23 cellular contexts compared by ENCODE assay signal in genomic region chr14:31445703-31446102, GRCh38. TPM values are rescaled to one million over a fixed set of nuclear protein-coding genes. Genes with fewer than 3 reads are reported as not detected.
DNase-seq lines count a peak whose midpoint lies in the region; ATAC-seq, FAIRE-seq and TF ChIP-seq lines count a peak whose summit lies in the region.
"Had no signal": no experiment of that assay in that cellular context is flagged by ENCODE, and none has a peak within 500 bp of the region (broad histone marks: within the 10 kb centered on the region; RNA-seq: fewer than 3 reads in every experiment).

No MANE protein-coding gene starts in this region.

- H3K9ac ChIP-seq in K562 (ENCODE audit: insufficient read depth in 1 of 2, low read depth in 2 of 2, low read length in 2 of 2), result no peak overlapping the region
- H3K9ac ChIP-seq: GM23248 had no signal

- H3K4me1 ChIP-seq in A549 (peaks cover 41% of the 10 kb centered on the region), K562 (replicated peaks in 1 of 2; ENCODE audit: control insufficient read depth in 2 of 2, insufficient read depth in 2 of 2, low read length in 2 of 2) (no peaks in the 10 kb centered on the region), lower lobe of right lung (no peaks in the 10 kb centered on the region)

- no peak for TF ChIP-seq POLR2A in A549 (IDR thresholded peaks at IDR 0.05; ENCODE audit: low read length)
- no peak for TF ChIP-seq POLR2A in K562 (conservative IDR thresholded peaks at IDR 0.05)
- no peak for TF ChIP-seq POLR2A in GM12891 (IDR thresholded peaks at IDR 0.05; ENCODE audit: low read depth, low read length)

- H3K27me3 ChIP-seq in K562 (ENCODE audit: control insufficient read depth in 2 of 2, insufficient read depth in 2 of 2, low read length in 2 of 2), result no peaks in the 10 kb centered on the region
- no peaks in the 10 kb centered on the region for H3K27me3 ChIP-seq in lower lobe of right lung (ENCODE audit: low read depth)
- H3K27me3 ChIP-seq: BE2C had no signal

- H3K9me3 ChIP-seq in A549 (no peaks in the 10 kb centered on the region), K562 (replicated peaks; ENCODE audit: control insufficient read depth, insufficient read depth, low read depth, low read length) (no peaks in the 10 kb centered on the region), lower lobe of right lung (no peaks in the 10 kb centered on the region)
- H3K9me3 ChIP-seq: BE2C had no signal

- H3K4me3 ChIP-seq in A549, result no peak overlapping the region
- no peak overlapping the region for H3K4me3 ChIP-seq in K562
- no peak overlapping the region for H3K4me3 ChIP-seq in lower lobe of right lung
- H3K4me3 ChIP-seq: GM12878, GM23248 had no signal

- TF ChIP-seq CTCF in A549 (IDR thresholded peaks at IDR 0.05), result no peak
- TF ChIP-seq CTCF in K562 (IDR thresholded peaks at IDR 0.05 in 2 of 3, conservative IDR thresholded peaks at IDR 0.05 in 1 of 3; ENCODE audit: insufficient read depth in 2 of 3, low read depth in 1 of 3, low read length in 3 of 3), result no peak
- no peak for TF ChIP-seq CTCF in lower lobe of right lung (IDR thresholded peaks at IDR 0.05)

- CTCF ChIA-PET in A549 (lab: Yijun Ruan, JAX), result interaction anchor here (0.8 to 1.2 kb wide), 2 partner anchors 9 to 11 kb away, joined by 3 read pairs; no protein-coding TSS in a partner anchor
- CTCF ChIA-PET in K562 (lab: Yijun Ruan, JAX; ENCODE audit: low intra/inter-chr PET ratio), result no interaction called here

- TF ChIP-seq RAD21 in A549 (conservative IDR thresholded peaks at IDR 0.05 in 1 of 2, IDR thresholded peaks at IDR 0.05 in 1 of 2) (no peak), K562 (CRISPR knock-in tag; conservative IDR thresholded peaks at IDR 0.05 in 1 of 2, IDR thresholded peaks at IDR 0.05 in 1 of 2) (no peak)

- H4K20me1 ChIP-seq in K562 (replicated peaks; ENCODE audit: control insufficient read depth, insufficient read depth, low read length), result no peaks in the 10 kb centered on the region

- in situ Hi-C loops in K562 (cut with MboI), result no loop called here

- H3K4me2 ChIP-seq in A549 (no peak overlapping the region), K562 (ENCODE audit: insufficient read depth, low read length) (no peak overlapping the region)

- H3K9me1 ChIP-seq in K562 (ENCODE audit: control insufficient read depth, insufficient read depth, low read length), result no peaks in the 10 kb centered on the region

- FAIRE-seq in A549 (lab: Jason Lieb, UNC), result peak; percentile 36
- peak; percentile 46 for FAIRE-seq in HTR-8/SVneo (lab: Jason Lieb, UNC)
- no peak for FAIRE-seq in K562 (lab: Jason Lieb, UNC)
- no peak for FAIRE-seq in GM12891 (lab: Jason Lieb, UNC)
- FAIRE-seq: GM12878 had no signal

- WGBS in A549 (ENCODE audit: missing lambda C conversion rate), result 77% methylated on average over 1 of the region's 1 CpG
- WGBS in K562 (ENCODE audit: insufficient coverage, low coverage, missing lambda C conversion rate), result 86% methylated on average over 1 of the region's 1 CpG

- DNase-seq in A549 (ENCODE audit: low read depth in 1 of 2, low spot score in 1 of 2) (no peak), HTR-8/SVneo (ENCODE audit: insufficient read length, low spot score) (no peak), K562 (ENCODE audit: extremely low read depth in 1 of 4, low spot score in 3 of 4) (no peak), lower lobe of right lung (no peak), NCI-H446 treated with DMSO at 0.1 percent for 48 hours (lab: John Stamatoyannopoulos, UW) (no peak), GM12891 (ENCODE audit: insufficient read length, low spot score) (no peak)
- DNase-seq: ACHN; BE2C; C1 segment of cervical spinal cord; CD4-positive, CD25-positive, alpha-beta regulatory T cell; CD8-positive, alpha-beta memory T cell; COR-L47; DMS 273 treated with DMSO at 0.1 percent for 48 hours; DMS53; DND-41; EL; GM23248; HCEC 1CT had no signal

- BruUV-seq in K562 (replicated peaks; lab: Mats Ljungman, UMichigan), result no TSS peak

- ATAC-seq in A549 (no peak), K562 (no peak), lower lobe of right lung (peak; percentile 23 to 77), HG03354 (IDR thresholded peaks at IDR 0.05; ENCODE audit: poor library complexity, severe bottlenecking, unreplicated experiment) (no peak)
- ATAC-seq: GM12878 had no signal

- intact Hi-C loops in K562 (cut with micrococcal nuclease) (no loop called here), lower lobe of right lung (cut with DNase I) (no loop called here)

- H3K27ac ChIP-seq in A549, result peak overlapping the region; percentile 27 to 60; a peak in 4 of 6 replicates
- no peak overlapping the region for H3K27ac ChIP-seq in K562 (ENCODE audit: extremely low read depth, low read depth, low read length)
- no peak overlapping the region for H3K27ac ChIP-seq in lower lobe of right lung
- H3K27ac ChIP-seq: GM23248 had no signal

- H2AFZ ChIP-seq in K562 (ENCODE audit: low read depth, low read length), result no peak overlapping the region
- H2AFZ ChIP-seq: GM23248 had no signal

- H3K36me3 ChIP-seq in K562 (ENCODE audit: control insufficient read depth, insufficient read depth, low read length) (peaks cover 21% of the 10 kb centered on the region; the same call in 2 of the 3 replicates), lower lobe of right lung (peaks cover 12% of the 10 kb centered on the region)

- TF ChIP-seq EP300 in A549 (IDR thresholded peaks at IDR 0.05) (no peak), K562 (IDR thresholded peaks at IDR 0.05; ENCODE audit: low read length) (no peak)

- H3K79me2 ChIP-seq in K562 (ENCODE audit: control insufficient read depth, insufficient read depth, low read length), result no peaks in the 10 kb centered on the region

- POLR2A ChIA-PET in A549 (lab: Yijun Ruan, JAX), result interaction anchor here (1.0 to 1.5 kb wide), 2 partner anchors 12 to 25 kb away, joined by 3 to 19 read pairs; partner anchors contain the start of genes DTD2 and HEATR5A
- POLR2A ChIA-PET in K562 (lab: Yijun Ruan, JAX), result interaction anchor here (1.0 kb wide), 1 partner anchor 12 kb away, joined by 4 read pairs; the partner anchor contains the start of gene DTD2

RNA-seq across cellular contexts. Expression of gene DTD2, which starts 11.6 kb away (rescaled TPM):
- polyA plus RNA-seq in A549 (2011; rRNA removed), result 26.3 and 39.5 TPM in 2 replicates
- 17.5 and 23.6 TPM in 2 replicates for polyA plus RNA-seq in A549 (2012; cell fraction: cytosol; rRNA removed)
- polyA plus RNA-seq in A549 (2012; cell fraction: nucleus; rRNA removed), result 14.6 and 14.9 TPM in 2 replicates
- polyA plus RNA-seq in A549 (2017; fragmentation: RNase III; extraction: RNeasy Plus Mini Kit Qiagen cat#74134 plus additional on column Dnase treatment), result 24.9 to 29.6 TPM (median 28.5 TPM) in 3 replicates
- polyA minus RNA-seq in A549 (2011; rRNA and poly(A)+ RNA removed), result 11.7 and 11.9 TPM in 2 replicates
- 4.3 and 9.8 TPM in 2 replicates for total RNA-seq in K562 (2011; cell fraction: chromatin; rRNA removed; ENCODE audit: low replicate concordance)
- total RNA-seq in K562 (2011; cell fraction: nucleolus; rRNA removed), result 8.8 and 10.3 TPM in 2 replicates
- 9.5 and 18.9 TPM in 2 replicates for total RNA-seq in K562 (2011; cell fraction: nucleoplasm; rRNA removed)
- total RNA-seq in K562 (2014; rRNA removed), result 24.1 and 30.5 TPM in 2 replicates
- 16.7 and 17.9 TPM in 2 replicates for total RNA-seq in K562 (2014; rRNA removed; fragmentation: Illumina TruSeq; extraction: Trizol)
- 17.0 and 18.2 TPM in 2 replicates for total RNA-seq in K562 (2015; rRNA removed; fragmentation: Illumina TruSeq; extraction: Trizol)
- total RNA-seq in K562 (2021), result 15.2 and 16.6 TPM in 2 replicates
- 9.8 and 13.4 TPM in 2 replicates for polyA plus RNA-seq in K562 (2011; rRNA removed)
- 15.2 and 20.1 TPM in 2 replicates for polyA plus RNA-seq in K562 (2011; cell fraction: cytosol; rRNA removed)
- 3.4 and 5.6 TPM in 2 replicates for polyA plus RNA-seq in K562 (2011; cell fraction: nucleus; rRNA removed)
- 8.2 and 12.3 TPM in 2 replicates for polyA plus RNA-seq in K562 (2012)
- 13.4 and 15.4 TPM in 2 replicates for polyA plus RNA-seq in K562 (2014; fragmentation: Illumina TruSeq; extraction: Trizol)
- polyA plus RNA-seq in K562 (2014; fragmentation: Nextera tagmentation; extraction: Ambion mirVana), result 1 to 10 TPM; 3.8 to 4.8 TPM
- 16.0 and 19.4 TPM in 2 replicates for polyA plus RNA-seq in K562 (2014; rRNA removed)
- 18.4 and 23.4 TPM in 2 replicates for polyA minus RNA-seq in K562 (2011; rRNA and poly(A)+ RNA removed)
- 8.7 and 14.1 TPM in 2 replicates for polyA minus RNA-seq in K562 (2011; cell fraction: cytosol; rRNA and poly(A)+ RNA removed)
- polyA minus RNA-seq in K562 (2011; cell fraction: nucleus; rRNA and poly(A)+ RNA removed), result 9.3 and 12.3 TPM in 2 replicates
- 13.4 TPM for total RNA-seq in lower lobe of right lung
- polyA plus RNA-seq in GM12891 (2012; ENCODE audit: low read depth, missing spikeins), result 6.7 TPM

RNA-seq across cellular contexts. Expression of gene HEATR5A, which starts 25.4 kb away (rescaled TPM):
- polyA plus RNA-seq in A549 (2011; rRNA removed) (47.1 and 49.5 TPM in 2 replicates), A549 (2017; fragmentation: RNase III; extraction: RNeasy Plus Mini Kit Qiagen cat#74134 plus additional on column Dnase treatment) (23.4 to 29.5 TPM (median 25.3 TPM) in 3 replicates), K562 (2011; rRNA removed) (18.4 and 23.6 TPM in 2 replicates), K562 (2014; fragmentation: Illumina TruSeq; extraction: Trizol) (12.3 and 14.9 TPM in 2 replicates), K562 (2014; fragmentation: Nextera tagmentation; extraction: Ambion mirVana) (10 to 100 TPM; 46.4 to 50.9 TPM), K562 (2014; rRNA removed) (8.0 and 10.8 TPM in 2 replicates)
- 8.8 and 9.1 TPM in 2 replicates for polyA plus RNA-seq in A549 (2012; cell fraction: cytosol; rRNA removed)
- 7.0 and 9.4 TPM in 2 replicates for polyA plus RNA-seq in A549 (2012; cell fraction: nucleus; rRNA removed)
- polyA minus RNA-seq in A549 (2011; rRNA and poly(A)+ RNA removed), result 54.6 and 56.2 TPM in 2 replicates
- total RNA-seq in K562 (2011; cell fraction: chromatin; rRNA removed; ENCODE audit: low replicate concordance), result 26.1 and 62.8 TPM in 2 replicates
- total RNA-seq in K562 (2011; cell fraction: nucleolus; rRNA removed), result 15.3 and 18.7 TPM in 2 replicates
- total RNA-seq in K562 (2011; cell fraction: nucleoplasm; rRNA removed), result 28.0 and 32.4 TPM in 2 replicates
- total RNA-seq in K562 (2014; rRNA removed) (8.1 and 8.4 TPM in 2 replicates), K562 (2014; rRNA removed; fragmentation: Illumina TruSeq; extraction: Trizol) (27.7 and 30.4 TPM in 2 replicates), K562 (2015; rRNA removed; fragmentation: Illumina TruSeq; extraction: Trizol) (17.5 and 19.3 TPM in 2 replicates), K562 (2021) (18.7 and 23.0 TPM in 2 replicates), lower lobe of right lung (41.6 TPM)
- 6.1 and 10.2 TPM in 2 replicates for polyA plus RNA-seq in K562 (2011; cell fraction: cytosol; rRNA removed)
- 7.7 and 8.5 TPM in 2 replicates for polyA plus RNA-seq in K562 (2011; cell fraction: nucleus; rRNA removed)
- 8.8 and 19.2 TPM in 2 replicates for polyA plus RNA-seq in K562 (2012)
- 37.7 and 39.8 TPM in 2 replicates for polyA minus RNA-seq in K562 (2011; rRNA and poly(A)+ RNA removed)
- polyA minus RNA-seq in K562 (2011; cell fraction: cytosol; rRNA and poly(A)+ RNA removed), result 9.1 and 10.8 TPM in 2 replicates
- 13.2 and 27.7 TPM in 2 replicates for polyA minus RNA-seq in K562 (2011; cell fraction: nucleus; rRNA and poly(A)+ RNA removed)
- polyA plus RNA-seq in GM12891 (2012; ENCODE audit: low read depth, missing spikeins), result 3.3 TPM

RNA-seq across cellular contexts. Expression of gene GPR33, which starts 42.1 kb away (rescaled TPM):
- not detected in 2 replicates for polyA plus RNA-seq in A549 (2011; rRNA removed)
- polyA plus RNA-seq in A549 (2012; cell fraction: cytosol; rRNA removed), result not detected in 2 replicates
- polyA plus RNA-seq in A549 (2012; cell fraction: nucleus; rRNA removed), result not detected in 2 replicates
- polyA plus RNA-seq in A549 (2017; fragmentation: RNase III; extraction: RNeasy Plus Mini Kit Qiagen cat#74134 plus additional on column Dnase treatment), result not detected in 3 replicates
- not detected in 2 replicates for polyA minus RNA-seq in A549 (2011; rRNA and poly(A)+ RNA removed)
- total RNA-seq in K562 (2011; cell fraction: chromatin; rRNA removed; ENCODE audit: low replicate concordance), result not detected in 2 replicates
- not detected in 2 replicates for total RNA-seq in K562 (2011; cell fraction: nucleolus; rRNA removed)
- not detected in 2 replicates for total RNA-seq in K562 (2011; cell fraction: nucleoplasm; rRNA removed)
- total RNA-seq in K562 (2014; rRNA removed), result not detected in 2 replicates
- total RNA-seq in K562 (2014; rRNA removed; fragmentation: Illumina TruSeq; extraction: Trizol), result not detected in 2 replicates
- total RNA-seq in K562 (2015; rRNA removed; fragmentation: Illumina TruSeq; extraction: Trizol), result not detected in 2 replicates
- not detected in 2 replicates for total RNA-seq in K562 (2021)
- not detected in 2 replicates for polyA plus RNA-seq in K562 (2011; rRNA removed)
- polyA plus RNA-seq in K562 (2011; cell fraction: cytosol; rRNA removed), result not detected in 2 replicates
- not detected in 2 replicates for polyA plus RNA-seq in K562 (2011; cell fraction: nucleus; rRNA removed)
- polyA plus RNA-seq in K562 (2012), result not detected in 2 replicates
- not detected in 2 replicates for polyA plus RNA-seq in K562 (2014; fragmentation: Illumina TruSeq; extraction: Trizol)
- not detected for polyA plus RNA-seq in K562 (2014; fragmentation: Nextera tagmentation; extraction: Ambion mirVana)
- polyA plus RNA-seq in K562 (2014; rRNA removed), result not detected in 2 replicates
- polyA minus RNA-seq in K562 (2011; rRNA and poly(A)+ RNA removed), result not detected in 2 replicates
- polyA minus RNA-seq in K562 (2011; cell fraction: cytosol; rRNA and poly(A)+ RNA removed), result not detected in 2 replicates
- not detected in 2 replicates for polyA minus RNA-seq in K562 (2011; cell fraction: nucleus; rRNA and poly(A)+ RNA removed)
- total RNA-seq in lower lobe of right lung, result not detected
- not detected for polyA plus RNA-seq in GM12891 (2012; ENCODE audit: low read depth, missing spikeins)
- total RNA-seq: A172; CD4-positive, CD25-positive, alpha-beta regulatory T cell; CD8-positive, alpha-beta memory T cell; G401; GM12878; GM23248; H4 had no signal
- polyA plus RNA-seq: CD4-positive, CD25-positive, alpha-beta regulatory T cell; CD8-positive, alpha-beta memory T cell; GM12878; GM23248 had no signal

Comparison
In these comparisons a context has a peak if more than half of its experiments do, and no peak if none do; other contexts are left out.
1. ATAC-seq: peak in lower lobe of right lung (2 of 2); none in A549 (0 of 2), K562 (single experiment) and HG03354 (single experiment).
2. H3K27ac ChIP-seq: peak in A549 (2 of 2); none in K562 (single experiment) and lower lobe of right lung (single experiment).
3. Of the 35 proteins assayed by ChIP-seq in both K562 and A549: peak only in K562: none; only in A549: MAFK; in both: none; in neither: 34.